Comparison of ENCODE assay signal across 2 cellular contexts in the genomic region with DNA sequence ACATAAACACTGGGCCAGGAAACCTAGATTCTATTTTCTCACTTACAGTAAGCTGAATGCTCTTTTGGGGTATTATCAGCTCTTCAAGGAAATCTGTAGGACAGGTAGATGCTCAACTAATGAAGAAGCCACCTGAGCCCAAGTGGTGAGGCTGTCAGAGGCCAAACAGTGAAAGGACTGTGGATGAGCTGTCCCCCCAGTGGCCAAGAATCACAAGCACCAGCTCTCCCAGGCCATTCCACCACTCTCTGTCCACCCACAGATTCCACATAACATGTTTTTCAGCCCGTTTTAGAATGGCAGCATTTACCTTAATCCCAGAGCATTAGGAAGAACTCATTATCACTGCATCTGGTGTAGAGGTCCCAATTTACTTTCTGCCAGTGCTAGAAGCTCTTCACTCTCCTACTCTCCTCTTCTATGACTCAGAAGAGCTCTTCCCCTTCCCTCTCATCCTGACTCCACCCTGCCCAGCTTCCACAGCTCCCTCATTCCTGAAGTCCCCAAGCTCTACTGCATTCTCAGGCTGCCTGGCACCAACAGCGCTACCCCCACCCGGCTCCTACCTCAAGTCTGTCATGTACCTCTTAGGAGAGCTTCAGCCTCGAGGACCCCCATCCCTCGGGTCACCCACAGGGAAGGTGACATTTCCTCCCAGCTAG.
TF ChIP-seq lines count a peak whose summit lies in the region.

No MANE protein-coding gene starts in this region.

TF ChIP-seq in HepG2, 621 proteins besides CTCF, POLR2A, EP300 and RAD21:
- TF ChIP-seq, protein P1, sequence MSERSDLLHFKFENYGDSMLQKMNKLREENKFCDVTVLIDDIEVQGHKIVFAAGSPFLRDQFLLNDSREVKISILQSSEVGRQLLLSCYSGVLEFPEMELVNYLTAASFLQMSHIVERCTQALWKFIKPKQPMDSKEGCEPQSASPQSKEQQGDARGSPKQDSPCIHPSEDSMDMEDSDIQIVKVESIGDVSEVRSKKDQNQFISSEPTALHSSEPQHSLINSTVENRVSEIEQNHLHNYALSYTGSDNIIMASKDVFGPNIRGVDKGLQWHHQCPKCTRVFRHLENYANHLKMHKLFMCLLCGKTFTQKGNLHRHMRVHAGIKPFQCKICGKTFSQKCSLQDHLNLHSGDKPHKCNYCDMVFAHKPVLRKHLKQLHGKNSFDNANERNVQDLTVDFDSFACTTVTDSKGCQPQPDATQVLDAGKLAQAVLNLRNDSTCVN (CRISPR knock-in tag; IDR thresholded peaks at IDR 0.05; ENCODE audit: borderline replicate concordance), result no peak
- 0 out of 2 replicates have a peak, but pooled peaks have one; percentile 4 for TF ChIP-seq SMC3 (IDR thresholded peaks at IDR 0.05; ENCODE audit: low read length)
- TF ChIP-seq, protein P2, sequence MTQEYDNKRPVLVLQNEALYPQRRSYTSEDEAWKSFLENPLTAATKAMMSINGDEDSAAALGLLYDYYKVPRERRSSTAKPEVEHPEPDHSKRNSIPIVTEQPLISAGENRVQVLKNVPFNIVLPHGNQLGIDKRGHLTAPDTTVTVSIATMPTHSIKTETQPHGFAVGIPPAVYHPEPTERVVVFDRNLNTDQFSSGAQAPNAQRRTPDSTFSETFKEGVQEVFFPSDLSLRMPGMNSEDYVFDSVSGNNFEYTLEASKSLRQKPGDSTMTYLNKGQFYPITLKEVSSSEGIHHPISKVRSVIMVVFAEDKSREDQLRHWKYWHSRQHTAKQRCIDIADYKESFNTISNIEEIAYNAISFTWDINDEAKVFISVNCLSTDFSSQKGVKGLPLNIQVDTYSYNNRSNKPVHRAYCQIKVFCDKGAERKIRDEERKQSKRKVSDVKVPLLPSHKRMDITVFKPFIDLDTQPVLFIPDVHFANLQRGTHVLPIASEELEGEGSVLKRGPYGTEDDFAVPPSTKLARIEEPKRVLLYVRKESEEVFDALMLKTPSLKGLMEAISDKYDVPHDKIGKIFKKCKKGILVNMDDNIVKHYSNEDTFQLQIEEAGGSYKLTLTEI (CRISPR knock-in tag; conservative IDR thresholded peaks at IDR 0.05), result no peak
- no peak for TF ChIP-seq ZNF761 (CRISPR knock-in tag; conservative IDR thresholded peaks at IDR 0.05)
- TF ChIP-seq, protein P3, sequence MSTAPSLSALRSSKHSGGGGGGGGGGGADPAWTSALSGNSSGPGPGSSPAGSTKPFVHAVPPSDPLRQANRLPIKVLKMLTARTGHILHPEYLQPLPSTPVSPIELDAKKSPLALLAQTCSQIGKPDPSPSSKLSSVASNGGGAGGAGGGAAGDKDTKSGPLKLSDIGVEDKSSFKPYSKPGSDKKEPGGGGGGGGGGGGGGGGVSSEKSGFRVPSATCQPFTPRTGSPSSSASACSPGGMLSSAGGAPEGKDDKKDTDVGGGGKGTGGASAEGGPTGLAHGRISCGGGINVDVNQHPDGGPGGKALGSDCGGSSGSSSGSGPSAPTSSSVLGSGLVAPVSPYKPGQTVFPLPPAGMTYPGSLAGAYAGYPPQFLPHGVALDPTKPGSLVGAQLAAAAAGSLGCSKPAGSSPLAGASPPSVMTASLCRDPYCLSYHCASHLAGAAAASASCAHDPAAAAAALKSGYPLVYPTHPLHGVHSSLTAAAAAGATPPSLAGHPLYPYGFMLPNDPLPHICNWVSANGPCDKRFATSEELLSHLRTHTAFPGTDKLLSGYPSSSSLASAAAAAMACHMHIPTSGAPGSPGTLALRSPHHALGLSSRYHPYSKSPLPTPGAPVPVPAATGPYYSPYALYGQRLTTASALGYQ (CRISPR knock-in tag; IDR thresholded peaks at IDR 0.05), result no peak
- TF ChIP-seq XRCC5 (optimal IDR thresholded peaks at IDR 0.05; ENCODE audit: low read length), result peak; percentile 18
- no peak for TF ChIP-seq ZNF75D (CRISPR knock-in tag; IDR thresholded peaks at IDR 0.05; ENCODE audit: borderline replicate concordance)
TF ChIP-seq in HepG2: peak in this region for 2.

TF ChIP-seq in SK-N-SH treated with all-trans-retinoic acid at 6 μM for 48 hours, 23 proteins besides CTCF, POLR2A, EP300 and RAD21:
- TF ChIP-seq, protein P4, sequence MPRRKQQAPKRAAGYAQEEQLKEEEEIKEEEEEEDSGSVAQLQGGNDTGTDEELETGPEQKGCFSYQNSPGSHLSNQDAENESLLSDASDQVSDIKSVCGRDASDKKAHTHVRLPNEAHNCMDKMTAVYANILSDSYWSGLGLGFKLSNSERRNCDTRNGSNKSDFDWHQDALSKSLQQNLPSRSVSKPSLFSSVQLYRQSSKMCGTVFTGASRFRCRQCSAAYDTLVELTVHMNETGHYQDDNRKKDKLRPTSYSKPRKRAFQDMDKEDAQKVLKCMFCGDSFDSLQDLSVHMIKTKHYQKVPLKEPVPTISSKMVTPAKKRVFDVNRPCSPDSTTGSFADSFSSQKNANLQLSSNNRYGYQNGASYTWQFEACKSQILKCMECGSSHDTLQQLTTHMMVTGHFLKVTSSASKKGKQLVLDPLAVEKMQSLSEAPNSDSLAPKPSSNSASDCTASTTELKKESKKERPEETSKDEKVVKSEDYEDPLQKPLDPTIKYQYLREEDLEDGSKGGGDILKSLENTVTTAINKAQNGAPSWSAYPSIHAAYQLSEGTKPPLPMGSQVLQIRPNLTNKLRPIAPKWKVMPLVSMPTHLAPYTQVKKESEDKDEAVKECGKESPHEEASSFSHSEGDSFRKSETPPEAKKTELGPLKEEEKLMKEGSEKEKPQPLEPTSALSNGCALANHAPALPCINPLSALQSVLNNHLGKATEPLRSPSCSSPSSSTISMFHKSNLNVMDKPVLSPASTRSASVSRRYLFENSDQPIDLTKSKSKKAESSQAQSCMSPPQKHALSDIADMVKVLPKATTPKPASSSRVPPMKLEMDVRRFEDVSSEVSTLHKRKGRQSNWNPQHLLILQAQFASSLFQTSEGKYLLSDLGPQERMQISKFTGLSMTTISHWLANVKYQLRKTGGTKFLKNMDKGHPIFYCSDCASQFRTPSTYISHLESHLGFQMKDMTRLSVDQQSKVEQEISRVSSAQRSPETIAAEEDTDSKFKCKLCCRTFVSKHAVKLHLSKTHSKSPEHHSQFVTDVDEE (CRISPR knock-in tag; IDR thresholded peaks at IDR 0.05), result no peak
- no peak for TF ChIP-seq ZNF8 (CRISPR knock-in tag; IDR thresholded peaks at IDR 0.05)
- no peak for TF ChIP-seq ZNF70 (CRISPR knock-in tag; IDR thresholded peaks at IDR 0.05)
- no peak for TF ChIP-seq TOX (CRISPR knock-in tag; IDR thresholded peaks at IDR 0.05; ENCODE audit: borderline replicate concordance)
- no peak for TF ChIP-seq ZNF565 (CRISPR knock-in tag; conservative IDR thresholded peaks at IDR 0.05; ENCODE audit: low read depth)
